Comparison of ENCODE assay signal across 23 cellular contexts in the genomic region with DNA sequence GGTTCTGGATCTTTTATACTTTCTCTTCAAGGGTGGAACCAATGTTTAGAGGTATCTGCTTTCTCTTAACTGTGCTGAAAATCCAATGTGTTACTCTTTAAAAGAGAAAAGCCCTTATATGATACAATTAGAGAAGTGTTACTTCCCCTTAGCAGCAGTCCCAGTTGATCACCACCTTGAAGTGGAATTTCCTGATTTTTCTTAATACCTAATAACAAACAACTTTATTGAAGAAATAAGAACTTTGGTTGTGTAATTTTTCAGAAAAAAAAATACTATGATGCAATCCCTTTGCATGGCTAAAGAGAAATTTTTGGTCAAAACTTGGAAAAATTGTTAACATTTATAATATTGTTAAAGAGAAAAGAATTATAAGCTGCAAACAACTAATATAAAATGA. TPM values are rescaled to one million over a fixed set of nuclear protein-coding genes. Genes with fewer than 3 reads are reported as not detected.
"Had no signal": no experiment of that assay in that cellular context is flagged by ENCODE, and none has a peak within 500 bp of the region (broad histone marks: within the 10 kb centered on the region; RNA-seq: fewer than 3 reads in every experiment).

No MANE protein-coding gene starts in this region.

- H3K27me3 ChIP-seq: adrenal gland, ascending aorta, brain microvascular endothelial cell, gastrocnemius medialis, testis, uterus had no signal

- FAIRE-seq: small intestine had no signal

- H3K36me3 ChIP-seq: adrenal gland, ascending aorta, brain microvascular endothelial cell, gastrocnemius medialis, uterus had no signal

- H3K4me3 ChIP-seq: adrenal gland, ascending aorta, gastrocnemius medialis, testis, uterus had no signal

- H3K9me3 ChIP-seq: ascending aorta, gastrocnemius medialis, testis, uterus had no signal

- H3K4me1 ChIP-seq: adrenal gland, ascending aorta, gastrocnemius medialis, testis, uterus had no signal

- DNase-seq: activated CD4-positive, alpha-beta T cell treated with anti-CD3 and anti-CD28 coated beads, Interleukin-2, amount 50 U/mL, for 4 hours; activated CD8-positive, alpha-beta memory T cell treated with anti-CD3 and anti-CD28 coated beads, Interleukin-2, amount 50 U/mL, for 48 hours; activated naive CD4-positive, alpha-beta T cell; activated T-cell treated with anti-CD3 and anti-CD28 coated beads, Interleukin-2, amount 50 U/mL, for 4 hours; adrenal gland; brain microvascular endothelial cell; caudate nucleus; effector memory CD4-positive, alpha-beta T cell; gastrocnemius medialis; hippocampal formation; nephron progenitor cell; nucleus accumbens; small intestine; stimulated activated CD4-positive, alpha-beta T cell treated with anti-CD3 and anti-CD28 coated beads, Interleukin-2, amount 100 ng/mL, for 24 hours; T1000; testis; uterus had no signal

- H3K27ac ChIP-seq: adrenal gland, ascending aorta, brain microvascular endothelial cell, gastrocnemius medialis, testis, uterus had no signal

- ATAC-seq: activated T-cell treated with anti-CD3 and anti-CD28 coated beads, Interleukin-2, amount 50 U/mL, for 4 hours; esophagus mucosa; gastrocnemius medialis; sciatic nerve; WTC11 had no signal

RNA-seq across cellular contexts. Expression of a gene that starts 24.8 kb away (rescaled TPM):
- total RNA-seq: activated T-helper 2 cell treated with anti-CD3 and anti-CD28 coated beads, Interferon-gamma antibody, Interleukin-2, Interleukin-4, amounts not matched to agents 10 μg/mL and 5 μg/mL and 100 μg/mL, durations not matched to agents 14 hours and 24 hours and 36 hours; dermis microvascular lymphatic vessel endothelial cell had no signal
